ENCODE assay signal across 10 cellular contexts in genomic region chr20:45545754-45546453, GRCh38. TPM values are rescaled to one million over a fixed set of nuclear protein-coding genes. Genes with fewer than 3 reads are reported as not detected.
DNase-seq lines count a peak whose midpoint lies in the region; ATAC-seq and TF ChIP-seq lines count a peak whose summit lies in the region.
"Had no signal": no experiment of that assay in that cellular context is flagged by ENCODE, and none has a peak within 500 bp of the region (broad histone marks: within the 10 kb centered on the region; RNA-seq: fewer than 3 reads in every experiment).

No MANE protein-coding gene starts in this region.

- DNase-seq in DMS 273 (lab: John Stamatoyannopoulos, UW; ENCODE audit: unreplicated experiment) (peak; percentile 47), DMS 273 treated with DMSO at 0.1 percent for 48 hours (lab: John Stamatoyannopoulos, UW) (no peak), NAMALWA (ENCODE audit: low spot score) (peak; percentile 30), epithelial cell of proximal tubule (ENCODE audit: low read depth) (peak; percentile 4), pons (ENCODE audit: low spot score) (peak; percentile 36), ecto neural progenitor cell (ENCODE audit: low spot score) (no peak)
- DNase-seq in activated naive CD4-positive, alpha-beta T cell treated with anti-CD3 and anti-CD28 coated beads, Interleukin-2, amount 50 U/mL, for 72 hours (ENCODE audit: low spot score in 2 of 2) = no peak
- no peak for DNase-seq in naive thymus-derived CD8-positive, alpha-beta T cell
- DNase-seq: NCI-H524 treated with DMSO at 0.1 percent for 48 hours had no signal

- H3K4me1 Mint-ChIP-seq in naive thymus-derived CD8-positive, alpha-beta T cell = peaks cover 0 to 2% (median 0%) of the 10 kb centered on the region in 4 donors

- ATAC-seq in activated naive CD4-positive, alpha-beta T cell treated with anti-CD3 and anti-CD28 coated beads, Interleukin-2, amount 50 U/mL, for 72 hours = no peak
- no peak for ATAC-seq in naive thymus-derived CD8-positive, alpha-beta T cell

- no peak overlapping the region for H3K4me3 ChIP-seq in epithelial cell of proximal tubule (ENCODE audit: low read depth, low read length)

- no peaks in the 10 kb centered on the region for H3K36me3 Mint-ChIP-seq in activated naive CD4-positive, alpha-beta T cell treated with anti-CD3 and anti-CD28 coated beads, Interleukin-2, amount 50 U/mL, for 72 hours
- H3K36me3 Mint-ChIP-seq in naive thymus-derived CD8-positive, alpha-beta T cell = peaks cover 0 to 4% (median 0%) of the 10 kb centered on the region in 3 donors

- H3K4me3 Mint-ChIP-seq in naive thymus-derived CD8-positive, alpha-beta T cell = no peak overlapping the region

- POLR2A ChIA-PET in naive thymus-derived CD8-positive, alpha-beta T cell (lab: Charles Lee) = no interaction called here

- H3K9me3 Mint-ChIP-seq in activated naive CD4-positive, alpha-beta T cell treated with anti-CD3 and anti-CD28 coated beads, Interleukin-2, amount 50 U/mL, for 72 hours = peaks cover 0 to 6% of the 10 kb centered on the region in 2 donors
- H3K9me3 Mint-ChIP-seq in naive thymus-derived CD8-positive, alpha-beta T cell = peaks cover 0 to 8% (median under 1%) of the 10 kb centered on the region in 9 donors

- TF ChIP-seq CTCF in epithelial cell of proximal tubule (conservative IDR thresholded peaks at IDR 0.05; ENCODE audit: low read depth, low read length) = peak; percentile 58

- H3K27me3 Mint-ChIP-seq in naive thymus-derived CD8-positive, alpha-beta T cell = peaks cover 24 to 45% (median 32%) of the 10 kb centered on the region in 5 donors

- H3K27ac Mint-ChIP-seq in activated naive CD4-positive, alpha-beta T cell treated with anti-CD3 and anti-CD28 coated beads, Interleukin-2, amount 50 U/mL, for 72 hours = no peak overlapping the region
- H3K27ac Mint-ChIP-seq in naive thymus-derived CD8-positive, alpha-beta T cell = no peak overlapping the region

RNA-seq across cellular contexts. Expression of gene EPPIN, which starts 1.3 kb away (rescaled TPM):
- total RNA-seq in epithelial cell of proximal tubule = not detected in 2 replicates
- total RNA-seq in activated naive CD4-positive, alpha-beta T cell treated with anti-CD3 and anti-CD28 coated beads, Interleukin-2, amount 50 U/mL, for 72 hours = not detected
- not detected for total RNA-seq in naive thymus-derived CD8-positive, alpha-beta T cell
- polyA plus RNA-seq in naive thymus-derived CD8-positive, alpha-beta T cell = not detected
- total RNA-seq: endothelial cell of umbilical vein had no signal
- polyA plus RNA-seq: endothelial cell of umbilical vein had no signal

RNA-seq across cellular contexts. Expression of gene WFDC6, which starts 6.6 kb away (rescaled TPM):
- total RNA-seq in epithelial cell of proximal tubule = not detected in 2 replicates
- total RNA-seq in activated naive CD4-positive, alpha-beta T cell treated with anti-CD3 and anti-CD28 coated beads, Interleukin-2, amount 50 U/mL, for 72 hours = not detected
- not detected for total RNA-seq in naive thymus-derived CD8-positive, alpha-beta T cell
- not detected for polyA plus RNA-seq in naive thymus-derived CD8-positive, alpha-beta T cell
- total RNA-seq: endothelial cell of umbilical vein had no signal
- polyA plus RNA-seq: endothelial cell of umbilical vein had no signal

RNA-seq across cellular contexts. Expression of gene SPINT3, which starts 30.5 kb away (rescaled TPM):
- not detected in 2 replicates for total RNA-seq in epithelial cell of proximal tubule
- total RNA-seq in activated naive CD4-positive, alpha-beta T cell treated with anti-CD3 and anti-CD28 coated beads, Interleukin-2, amount 50 U/mL, for 72 hours = not detected
- total RNA-seq in naive thymus-derived CD8-positive, alpha-beta T cell = not detected
- polyA plus RNA-seq in naive thymus-derived CD8-positive, alpha-beta T cell = not detected
- total RNA-seq: endothelial cell of umbilical vein had no signal
- polyA plus RNA-seq: endothelial cell of umbilical vein had no signal

RNA-seq across cellular contexts. Expression of gene WFDC8, which starts 33.2 kb away (rescaled TPM):
- not detected in 2 replicates for total RNA-seq in epithelial cell of proximal tubule
- not detected for total RNA-seq in activated naive CD4-positive, alpha-beta T cell treated with anti-CD3 and anti-CD28 coated beads, Interleukin-2, amount 50 U/mL, for 72 hours
- total RNA-seq in naive thymus-derived CD8-positive, alpha-beta T cell = not detected
- not detected for polyA plus RNA-seq in naive thymus-derived CD8-positive, alpha-beta T cell
- total RNA-seq: endothelial cell of umbilical vein had no signal
- polyA plus RNA-seq: endothelial cell of umbilical vein had no signal

Comparison
In these comparisons a context has a peak if more than half of its experiments do, and no peak if none do; other contexts are left out.
1. DNase-seq: peak in DMS 273 (single experiment), NAMALWA (single experiment), epithelial cell of proximal tubule (single experiment) and pons (single experiment); none in DMS 273 treated with DMSO at 0.1 percent for 48 hours (single experiment), ecto neural progenitor cell (single experiment), activated naive CD4-positive, alpha-beta T cell treated with anti-CD3 and anti-CD28 coated beads, Interleukin-2, amount 50 U/mL, for 72 hours (0 of 2) and naive thymus-derived CD8-positive, alpha-beta T cell (0 of 10).